ENCODE assay signal across 14 cellular contexts in genomic region chr20:58017970-58018530, GRCh38.
A peak's percentile ranks its signal among the peaks of the same experiment; 100 is the strongest.
DNase-seq lines count a peak whose midpoint lies in the region; ATAC-seq and TF ChIP-seq lines count a peak whose summit lies in the region.
"Had no signal": no experiment of that assay in that cellular context is flagged by ENCODE, and none has a peak within 500 bp of the region (broad histone marks: within the 10 kb centered on the region; RNA-seq: fewer than 3 reads in every experiment).

No MANE protein-coding gene starts in this region.

- intact Hi-C loops in Calu3 (cut with micrococcal nuclease; ENCODE audit: unreplicated experiment) (loop anchor here (1.0 to 5.0 kb wide), 8 partner anchors 67 to 401 kb away; partner anchors contain the start of gene PMEPA1), esophagus muscularis mucosa (cut with DNase I) (no loop called here)

- peak overlapping the region; percentile 43; the same call in 1 of the 2 replicates for H3K27ac ChIP-seq in RWPE1
- H3K27ac ChIP-seq in esophagus muscularis mucosa (replicated peaks in 1 of 4), result peak overlapping the region; percentile 31 to 61 (median 55)
- H3K27ac ChIP-seq in smooth muscle cell (ENCODE audit: low read depth), result peak overlapping the region; percentile 88

- 88% methylated on average over 14 of the region's 16 CpGs for WGBS in esophagus muscularis mucosa
- 66% methylated on average over 16 of the region's 16 CpGs for WGBS in smooth muscle cell (ENCODE audit: low lambda C conversion rate)

- DNase-seq in Calu3, result no peak
- DNase-seq in RWPE1 (ENCODE audit: low spot score), result no peak
- no peak for DNase-seq in esophagus muscularis mucosa (ENCODE audit: extremely low spot score)
- DNase-seq in smooth muscle cell (lab: John Stamatoyannopoulos, UW; ENCODE audit: unreplicated experiment), result no peak
- no peak for DNase-seq in NCI-H2107 treated with DMSO at 0.1 percent for 48 hours (lab: John Stamatoyannopoulos, UW; ENCODE audit: unreplicated experiment)
- DNase-seq in activated T-cell treated with anti-CD3 and anti-CD28 coated beads, Interleukin-2, amount 50 U/mL, for 4 hours, result no peak
- DNase-seq: BE2C, DMS53, Karpas-422, NCI-H1417 treated with DMSO at 0.1 percent for 48 hours, NCI-H2227 treated with DMSO at 0.1 percent for 48 hours had no signal

- H3K9me3 ChIP-seq in esophagus muscularis mucosa (no peaks in the 10 kb centered on the region), smooth muscle cell (replicated peaks; ENCODE audit: low read depth) (no peaks in the 10 kb centered on the region)
- H3K9me3 ChIP-seq: BE2C had no signal

- H4K20me1 ChIP-seq in smooth muscle cell (ENCODE audit: low read depth), result no peaks in the 10 kb centered on the region

- H3K4me1 ChIP-seq in esophagus muscularis mucosa, result peaks cover 15 to 27% (median 20%) of the 10 kb centered on the region in 4 donors
- peaks cover 2% of the 10 kb centered on the region for H3K4me1 ChIP-seq in smooth muscle cell (ENCODE audit: low read depth)

- POLR2A ChIA-PET in RWPE1 (lab: Yijun Ruan, JAX; ENCODE audit: low non-redundant PET), result interaction anchor here (0.6 kb wide), 1 partner anchor 1193 kb away, joined by 4 read pairs; no protein-coding TSS in a partner anchor

- peak overlapping the region; percentile 50 for H3K4me2 ChIP-seq in smooth muscle cell

- H3K27ac Mint-ChIP-seq in Calu3 (ENCODE audit: unreplicated experiment), result peak overlapping the region; percentile 94
- H3K27ac Mint-ChIP-seq: memory B cell had no signal

- peak overlapping the region; percentile 62 for H3K9ac ChIP-seq in smooth muscle cell (ENCODE audit: low read depth)

- peaks cover 61% of the 10 kb centered on the region for H3K36me3 Mint-ChIP-seq in Calu3 (ENCODE audit: insufficient read depth, unreplicated experiment)
- no peaks in the 10 kb centered on the region for H3K36me3 Mint-ChIP-seq in activated T-cell treated with anti-CD3 and anti-CD28 coated beads, Interleukin-2, amount 50 U/mL, for 4 hours (ENCODE audit: insufficient read depth)
- H3K36me3 Mint-ChIP-seq: memory B cell had no signal

- no peaks in the 10 kb centered on the region for H3K79me2 ChIP-seq in smooth muscle cell (ENCODE audit: low read depth)

- no peaks in the 10 kb centered on the region for H3K27me3 ChIP-seq in esophagus muscularis mucosa
- H3K27me3 ChIP-seq in smooth muscle cell (ENCODE audit: low read depth), result no peaks in the 10 kb centered on the region
- H3K27me3 ChIP-seq: BE2C had no signal

- no peaks in the 10 kb centered on the region for H3K27me3 Mint-ChIP-seq in Calu3 (ENCODE audit: unreplicated experiment)
- H3K27me3 Mint-ChIP-seq in activated T-cell treated with anti-CD3 and anti-CD28 coated beads, Interleukin-2, amount 50 U/mL, for 4 hours (ENCODE audit: low read depth), result peaks cover 17% of the 10 kb centered on the region

- no peak overlapping the region for H2AFZ ChIP-seq in smooth muscle cell (ENCODE audit: low read depth)

- no peak for TF ChIP-seq EP300 in esophagus muscularis mucosa (IDR thresholded peaks at IDR 0.05)

- H3K4me3 ChIP-seq in esophagus muscularis mucosa (no peak overlapping the region), smooth muscle cell (no peak overlapping the region)

- no peak for TF ChIP-seq POLR2A in esophagus muscularis mucosa (IDR thresholded peaks at IDR 0.05; ENCODE audit: low read depth)

- TF ChIP-seq CTCF in Calu3 (IDR thresholded peaks at IDR 0.05; ENCODE audit: unreplicated experiment) (no peak), RWPE1 (conservative IDR thresholded peaks at IDR 0.05; ENCODE audit: low read depth) (no peak), esophagus muscularis mucosa (IDR thresholded peaks at IDR 0.05) (no peak), smooth muscle cell (IDR thresholded peaks at IDR 0.05; ENCODE audit: borderline replicate concordance, insufficient read depth, poor library complexity, severe bottlenecking) (no peak)

- H3K36me3 ChIP-seq in esophagus muscularis mucosa (no peaks in the 10 kb centered on the region), smooth muscle cell (ENCODE audit: low read depth) (no peaks in the 10 kb centered on the region)
- H3K36me3 ChIP-seq: BE2C had no signal

- BruUV-seq in Calu3 (replicated peaks; lab: Mats Ljungman, UMichigan), result TSS peak; percentile 86

- H3K4me1 Mint-ChIP-seq in Calu3 (ENCODE audit: low read depth, unreplicated experiment), result peaks cover 73% of the 10 kb centered on the region
- H3K4me1 Mint-ChIP-seq in activated T-cell treated with anti-CD3 and anti-CD28 coated beads, Interleukin-2, amount 50 U/mL, for 4 hours (ENCODE audit: low read depth), result peaks cover 9% of the 10 kb centered on the region

- peaks cover 3% of the 10 kb centered on the region for H3K9me3 Mint-ChIP-seq in Calu3 (ENCODE audit: low read depth, unreplicated experiment)
- no peaks in the 10 kb centered on the region for H3K9me3 Mint-ChIP-seq in activated T-cell treated with anti-CD3 and anti-CD28 coated beads, Interleukin-2, amount 50 U/mL, for 4 hours
- H3K9me3 Mint-ChIP-seq: memory B cell had no signal

- CTCF ChIA-PET in Calu3 (lab: Charles Lee) (interaction anchor here (0.7 to 1.9 kb wide), 13 partner anchors 21 to 395 kb away, joined by 3 to 8 read pairs (median 4); no protein-coding TSS in a partner anchor), RWPE1 (lab: Yijun Ruan, JAX) (no interaction called here)

- ATAC-seq in HG02588 (IDR thresholded peaks at IDR 0.05; ENCODE audit: unreplicated experiment), result no peak
- no peak for ATAC-seq in HG03460 (IDR thresholded peaks at IDR 0.05; ENCODE audit: unreplicated experiment)
- no peak for ATAC-seq in activated T-cell treated with anti-CD3 and anti-CD28 coated beads, Interleukin-2, amount 50 U/mL, for 4 hours

- no peaks in the 10 kb centered on the region for H3F3A ChIP-seq in smooth muscle cell (ENCODE audit: low read depth)

- peak overlapping the region; percentile 12 for H3K4me3 Mint-ChIP-seq in Calu3 (ENCODE audit: low read depth, unreplicated experiment)
- no peak overlapping the region for H3K4me3 Mint-ChIP-seq in activated T-cell treated with anti-CD3 and anti-CD28 coated beads, Interleukin-2, amount 50 U/mL, for 4 hours
- H3K4me3 Mint-ChIP-seq: memory B cell had no signal
